Comparison of ENCODE assay signal across 1 cellular context in genomic region chr1:16083486-16083885, GRCh38.
TF ChIP-seq lines count a peak whose summit lies in the region.

No MANE protein-coding gene starts in this region.

TF ChIP-seq in H1, 55 proteins besides CTCF, POLR2A, EP300 and RAD21:
- TF ChIP-seq HDAC2 (IDR thresholded peaks at IDR 0.05; ENCODE audit: borderline replicate concordance in 1 of 2, low read depth in 2 of 2, low read length in 2 of 2), result no peak
- no peak for TF ChIP-seq ZNF274 (IDR thresholded peaks at IDR 0.05; ENCODE audit: borderline replicate concordance, extremely low read depth, low read length)
- no peak for TF ChIP-seq TAF7 (optimal IDR thresholded peaks at IDR 0.05; ENCODE audit: borderline replicate concordance, low read depth, low read length)
- TF ChIP-seq EGR1 (IDR thresholded peaks at IDR 0.05; ENCODE audit: borderline replicate concordance, low read depth, low read length), result no peak
- TF ChIP-seq CBX8 (IDR thresholded peaks at IDR 0.05; ENCODE audit: borderline replicate concordance, low read depth, low read length), result no peak
- TF ChIP-seq SIRT6 (IDR thresholded peaks at IDR 0.05; ENCODE audit: low read length), result no peak
- TF ChIP-seq SP4 (IDR thresholded peaks at IDR 0.05; ENCODE audit: low read length), result no peak
- TF ChIP-seq RXRA (IDR thresholded peaks at IDR 0.05; ENCODE audit: insufficient read depth, low read depth, low read length), result no peak
- no peak for TF ChIP-seq SAP30 (IDR thresholded peaks at IDR 0.05; ENCODE audit: insufficient read depth, insufficient replicate concordance, low read length)
- TF ChIP-seq MAFK (IDR thresholded peaks at IDR 0.05; ENCODE audit: low read depth, low read length), result no peak
- TF ChIP-seq YY1 (IDR thresholded peaks at IDR 0.05; ENCODE audit: low read depth, low read length), result no peak
- no peak for TF ChIP-seq EZH2 (IDR thresholded peaks at IDR 0.05; ENCODE audit: low read depth, low read length, severe bottlenecking)
- TF ChIP-seq GABPA (IDR thresholded peaks at IDR 0.05; ENCODE audit: borderline replicate concordance, insufficient read depth, low read length), result no peak
- no peak for TF ChIP-seq FOSL1 (IDR thresholded peaks at IDR 0.05; ENCODE audit: insufficient read depth, low read depth, low read length)
- no peak for TF ChIP-seq ASH2L (IDR thresholded peaks at IDR 0.05; ENCODE audit: low read length)
- TF ChIP-seq BCL11A (IDR thresholded peaks at IDR 0.05; ENCODE audit: low read depth in 2 of 2, low read length in 2 of 2), result no peak
- TF ChIP-seq SRF (IDR thresholded peaks at IDR 0.05; ENCODE audit: low read depth, low read length), result no peak
- TF ChIP-seq SP1 (IDR thresholded peaks at IDR 0.05; ENCODE audit: low read depth, low read length), result no peak
